In the genomic region with DNA sequence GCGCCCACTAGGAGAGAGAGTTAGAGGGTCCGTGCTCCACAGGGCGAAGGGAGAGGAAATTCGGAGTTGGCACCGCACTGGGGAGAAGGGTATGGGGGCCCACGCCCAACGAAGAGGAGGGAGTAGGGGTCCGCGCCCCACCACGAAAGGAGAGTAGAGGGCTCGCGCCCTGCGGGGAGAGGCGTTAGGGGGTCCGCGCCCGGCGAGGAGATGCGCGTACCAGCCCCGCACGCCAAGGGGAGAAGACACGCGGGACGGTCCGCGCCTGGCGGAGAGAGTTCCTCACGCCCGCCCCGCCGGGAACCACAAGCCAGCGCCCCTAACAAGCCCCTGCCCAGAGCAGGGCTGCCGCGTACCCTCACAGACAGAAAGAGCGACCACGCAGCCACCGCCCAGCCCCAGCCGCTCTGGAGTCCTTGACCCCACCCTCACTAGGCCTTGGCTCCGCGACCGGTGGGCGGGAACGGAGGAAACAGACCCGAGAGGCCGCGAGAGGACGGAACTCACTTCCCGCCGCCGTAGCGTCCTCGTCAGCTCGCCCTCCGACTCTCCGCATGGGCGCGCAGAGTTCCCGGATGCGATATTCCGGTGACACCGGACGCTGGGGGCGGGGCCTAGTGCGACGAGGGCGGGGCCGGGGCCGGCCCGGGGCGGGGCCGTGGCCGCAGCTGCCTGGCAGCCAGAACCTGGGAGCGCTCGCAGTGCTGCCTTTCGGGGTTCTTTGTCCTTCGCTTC, we compare ENCODE assay signal across 3 cellular contexts.
TF ChIP-seq lines count a peak whose summit lies in the region.

No MANE protein-coding gene starts in this region.

TF ChIP-seq in liver, 16 proteins besides CTCF, POLR2A, EP300 and RAD21:
- TF ChIP-seq TAF1 (conservative IDR thresholded peaks at IDR 0.05) (no peak), FOXA2 (IDR thresholded peaks at IDR 0.05) (no peak), EGR1 (IDR thresholded peaks at IDR 0.05; ENCODE audit: low read depth in 2 of 2) (no peak), NR2F2 (IDR thresholded peaks at IDR 0.05) (no peak), YY1 (IDR thresholded peaks at IDR 0.05) (no peak), RXRA (IDR thresholded peaks at IDR 0.05) (no peak)
- TF ChIP-seq, protein P1, sequence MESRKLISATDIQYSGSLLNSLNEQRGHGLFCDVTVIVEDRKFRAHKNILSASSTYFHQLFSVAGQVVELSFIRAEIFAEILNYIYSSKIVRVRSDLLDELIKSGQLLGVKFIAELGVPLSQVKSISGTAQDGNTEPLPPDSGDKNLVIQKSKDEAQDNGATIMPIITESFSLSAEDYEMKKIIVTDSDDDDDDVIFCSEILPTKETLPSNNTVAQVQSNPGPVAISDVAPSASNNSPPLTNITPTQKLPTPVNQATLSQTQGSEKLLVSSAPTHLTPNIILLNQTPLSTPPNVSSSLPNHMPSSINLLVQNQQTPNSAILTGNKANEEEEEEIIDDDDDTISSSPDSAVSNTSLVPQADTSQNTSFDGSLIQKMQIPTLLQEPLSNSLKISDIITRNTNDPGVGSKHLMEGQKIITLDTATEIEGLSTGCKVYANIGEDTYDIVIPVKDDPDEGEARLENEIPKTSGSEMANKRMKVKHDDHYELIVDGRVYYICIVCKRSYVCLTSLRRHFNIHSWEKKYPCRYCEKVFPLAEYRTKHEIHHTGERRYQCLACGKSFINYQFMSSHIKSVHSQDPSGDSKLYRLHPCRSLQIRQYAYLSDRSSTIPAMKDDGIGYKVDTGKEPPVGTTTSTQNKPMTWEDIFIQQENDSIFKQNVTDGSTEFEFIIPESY (IDR thresholded peaks at IDR 0.05), result no peak
- TF ChIP-seq, protein P2, sequence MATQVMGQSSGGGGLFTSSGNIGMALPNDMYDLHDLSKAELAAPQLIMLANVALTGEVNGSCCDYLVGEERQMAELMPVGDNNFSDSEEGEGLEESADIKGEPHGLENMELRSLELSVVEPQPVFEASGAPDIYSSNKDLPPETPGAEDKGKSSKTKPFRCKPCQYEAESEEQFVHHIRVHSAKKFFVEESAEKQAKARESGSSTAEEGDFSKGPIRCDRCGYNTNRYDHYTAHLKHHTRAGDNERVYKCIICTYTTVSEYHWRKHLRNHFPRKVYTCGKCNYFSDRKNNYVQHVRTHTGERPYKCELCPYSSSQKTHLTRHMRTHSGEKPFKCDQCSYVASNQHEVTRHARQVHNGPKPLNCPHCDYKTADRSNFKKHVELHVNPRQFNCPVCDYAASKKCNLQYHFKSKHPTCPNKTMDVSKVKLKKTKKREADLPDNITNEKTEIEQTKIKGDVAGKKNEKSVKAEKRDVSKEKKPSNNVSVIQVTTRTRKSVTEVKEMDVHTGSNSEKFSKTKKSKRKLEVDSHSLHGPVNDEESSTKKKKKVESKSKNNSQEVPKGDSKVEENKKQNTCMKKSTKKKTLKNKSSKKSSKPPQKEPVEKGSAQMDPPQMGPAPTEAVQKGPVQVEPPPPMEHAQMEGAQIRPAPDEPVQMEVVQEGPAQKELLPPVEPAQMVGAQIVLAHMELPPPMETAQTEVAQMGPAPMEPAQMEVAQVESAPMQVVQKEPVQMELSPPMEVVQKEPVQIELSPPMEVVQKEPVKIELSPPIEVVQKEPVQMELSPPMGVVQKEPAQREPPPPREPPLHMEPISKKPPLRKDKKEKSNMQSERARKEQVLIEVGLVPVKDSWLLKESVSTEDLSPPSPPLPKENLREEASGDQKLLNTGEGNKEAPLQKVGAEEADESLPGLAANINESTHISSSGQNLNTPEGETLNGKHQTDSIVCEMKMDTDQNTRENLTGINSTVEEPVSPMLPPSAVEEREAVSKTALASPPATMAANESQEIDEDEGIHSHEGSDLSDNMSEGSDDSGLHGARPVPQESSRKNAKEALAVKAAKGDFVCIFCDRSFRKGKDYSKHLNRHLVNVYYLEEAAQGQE (IDR thresholded peaks at IDR 0.05), result no peak
- TF ChIP-seq, protein P3, sequence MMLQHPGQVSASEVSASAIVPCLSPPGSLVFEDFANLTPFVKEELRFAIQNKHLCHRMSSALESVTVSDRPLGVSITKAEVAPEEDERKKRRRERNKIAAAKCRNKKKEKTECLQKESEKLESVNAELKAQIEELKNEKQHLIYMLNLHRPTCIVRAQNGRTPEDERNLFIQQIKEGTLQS (IDR thresholded peaks at IDR 0.05), result no peak
TF ChIP-seq in liver: peak in this region for 0.

TF ChIP-seq in HepG2, 621 proteins besides CTCF, POLR2A, EP300 and RAD21:
- TF ChIP-seq IKZF1 (IDR thresholded peaks at IDR 0.05), result no peak

TF ChIP-seq in WTC11, 78 proteins besides CTCF, POLR2A, EP300 and RAD21:
- TF ChIP-seq, protein P4, sequence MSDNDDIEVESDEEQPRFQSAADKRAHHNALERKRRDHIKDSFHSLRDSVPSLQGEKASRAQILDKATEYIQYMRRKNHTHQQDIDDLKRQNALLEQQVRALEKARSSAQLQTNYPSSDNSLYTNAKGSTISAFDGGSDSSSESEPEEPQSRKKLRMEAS (CRISPR knock-in tag; IDR thresholded peaks at IDR 0.05), result no peak
- TF ChIP-seq GTF2I (CRISPR knock-in tag; conservative IDR thresholded peaks at IDR 0.05) (no peak), NR1H2 (CRISPR knock-in tag; IDR thresholded peaks at IDR 0.05) (no peak), ZNF138 (CRISPR knock-in tag; conservative IDR thresholded peaks at IDR 0.05) (no peak), ESRRA (CRISPR knock-in tag; IDR thresholded peaks at IDR 0.05; ENCODE audit: borderline replicate concordance) (no peak), SP1 (CRISPR knock-in tag; conservative IDR thresholded peaks at IDR 0.05) (no peak), SMAD3 (CRISPR knock-in tag; IDR thresholded peaks at IDR 0.05; ENCODE audit: borderline replicate concordance) (no peak), CBFB (CRISPR knock-in tag; IDR thresholded peaks at IDR 0.05; ENCODE audit: low read depth) (no peak), MYBL2 (CRISPR knock-in tag; IDR thresholded peaks at IDR 0.05) (no peak), TCF7 (CRISPR knock-in tag; IDR thresholded peaks at IDR 0.05; ENCODE audit: low read depth) (no peak), FOXJ3 (CRISPR knock-in tag; IDR thresholded peaks at IDR 0.05; ENCODE audit: borderline replicate concordance) (no peak)
- TF ChIP-seq, protein P5, sequence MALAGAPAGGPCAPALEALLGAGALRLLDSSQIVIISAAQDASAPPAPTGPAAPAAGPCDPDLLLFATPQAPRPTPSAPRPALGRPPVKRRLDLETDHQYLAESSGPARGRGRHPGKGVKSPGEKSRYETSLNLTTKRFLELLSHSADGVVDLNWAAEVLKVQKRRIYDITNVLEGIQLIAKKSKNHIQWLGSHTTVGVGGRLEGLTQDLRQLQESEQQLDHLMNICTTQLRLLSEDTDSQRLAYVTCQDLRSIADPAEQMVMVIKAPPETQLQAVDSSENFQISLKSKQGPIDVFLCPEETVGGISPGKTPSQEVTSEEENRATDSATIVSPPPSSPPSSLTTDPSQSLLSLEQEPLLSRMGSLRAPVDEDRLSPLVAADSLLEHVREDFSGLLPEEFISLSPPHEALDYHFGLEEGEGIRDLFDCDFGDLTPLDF (CRISPR knock-in tag; IDR thresholded peaks at IDR 0.05), result no peak
- TF ChIP-seq, protein P6, sequence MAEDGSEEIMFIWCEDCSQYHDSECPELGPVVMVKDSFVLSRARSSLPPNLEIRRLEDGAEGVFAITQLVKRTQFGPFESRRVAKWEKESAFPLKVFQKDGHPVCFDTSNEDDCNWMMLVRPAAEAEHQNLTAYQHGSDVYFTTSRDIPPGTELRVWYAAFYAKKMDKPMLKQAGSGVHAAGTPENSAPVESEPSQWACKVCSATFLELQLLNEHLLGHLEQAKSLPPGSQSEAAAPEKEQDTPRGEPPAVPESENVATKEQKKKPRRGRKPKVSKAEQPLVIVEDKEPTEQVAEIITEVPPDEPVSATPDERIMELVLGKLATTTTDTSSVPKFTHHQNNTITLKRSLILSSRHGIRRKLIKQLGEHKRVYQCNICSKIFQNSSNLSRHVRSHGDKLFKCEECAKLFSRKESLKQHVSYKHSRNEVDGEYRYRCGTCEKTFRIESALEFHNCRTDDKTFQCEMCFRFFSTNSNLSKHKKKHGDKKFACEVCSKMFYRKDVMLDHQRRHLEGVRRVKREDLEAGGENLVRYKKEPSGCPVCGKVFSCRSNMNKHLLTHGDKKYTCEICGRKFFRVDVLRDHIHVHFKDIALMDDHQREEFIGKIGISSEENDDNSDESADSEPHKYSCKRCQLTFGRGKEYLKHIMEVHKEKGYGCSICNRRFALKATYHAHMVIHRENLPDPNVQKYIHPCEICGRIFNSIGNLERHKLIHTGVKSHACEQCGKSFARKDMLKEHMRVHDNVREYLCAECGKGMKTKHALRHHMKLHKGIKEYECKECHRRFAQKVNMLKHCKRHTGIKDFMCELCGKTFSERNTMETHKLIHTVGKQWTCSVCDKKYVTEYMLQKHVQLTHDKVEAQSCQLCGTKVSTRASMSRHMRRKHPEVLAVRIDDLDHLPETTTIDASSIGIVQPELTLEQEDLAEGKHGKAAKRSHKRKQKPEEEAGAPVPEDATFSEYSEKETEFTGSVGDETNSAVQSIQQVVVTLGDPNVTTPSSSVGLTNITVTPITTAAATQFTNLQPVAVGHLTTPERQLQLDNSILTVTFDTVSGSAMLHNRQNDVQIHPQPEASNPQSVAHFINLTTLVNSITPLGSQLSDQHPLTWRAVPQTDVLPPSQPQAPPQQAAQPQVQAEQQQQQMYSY (CRISPR knock-in tag; IDR thresholded peaks at IDR 0.05), result no peak
- TF ChIP-seq, protein P7, sequence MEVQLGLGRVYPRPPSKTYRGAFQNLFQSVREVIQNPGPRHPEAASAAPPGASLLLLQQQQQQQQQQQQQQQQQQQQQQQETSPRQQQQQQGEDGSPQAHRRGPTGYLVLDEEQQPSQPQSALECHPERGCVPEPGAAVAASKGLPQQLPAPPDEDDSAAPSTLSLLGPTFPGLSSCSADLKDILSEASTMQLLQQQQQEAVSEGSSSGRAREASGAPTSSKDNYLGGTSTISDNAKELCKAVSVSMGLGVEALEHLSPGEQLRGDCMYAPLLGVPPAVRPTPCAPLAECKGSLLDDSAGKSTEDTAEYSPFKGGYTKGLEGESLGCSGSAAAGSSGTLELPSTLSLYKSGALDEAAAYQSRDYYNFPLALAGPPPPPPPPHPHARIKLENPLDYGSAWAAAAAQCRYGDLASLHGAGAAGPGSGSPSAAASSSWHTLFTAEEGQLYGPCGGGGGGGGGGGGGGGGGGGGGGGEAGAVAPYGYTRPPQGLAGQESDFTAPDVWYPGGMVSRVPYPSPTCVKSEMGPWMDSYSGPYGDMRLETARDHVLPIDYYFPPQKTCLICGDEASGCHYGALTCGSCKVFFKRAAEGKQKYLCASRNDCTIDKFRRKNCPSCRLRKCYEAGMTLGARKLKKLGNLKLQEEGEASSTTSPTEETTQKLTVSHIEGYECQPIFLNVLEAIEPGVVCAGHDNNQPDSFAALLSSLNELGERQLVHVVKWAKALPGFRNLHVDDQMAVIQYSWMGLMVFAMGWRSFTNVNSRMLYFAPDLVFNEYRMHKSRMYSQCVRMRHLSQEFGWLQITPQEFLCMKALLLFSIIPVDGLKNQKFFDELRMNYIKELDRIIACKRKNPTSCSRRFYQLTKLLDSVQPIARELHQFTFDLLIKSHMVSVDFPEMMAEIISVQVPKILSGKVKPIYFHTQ (CRISPR knock-in tag; IDR thresholded peaks at IDR 0.05), result no peak
- TF ChIP-seq, protein P8, sequence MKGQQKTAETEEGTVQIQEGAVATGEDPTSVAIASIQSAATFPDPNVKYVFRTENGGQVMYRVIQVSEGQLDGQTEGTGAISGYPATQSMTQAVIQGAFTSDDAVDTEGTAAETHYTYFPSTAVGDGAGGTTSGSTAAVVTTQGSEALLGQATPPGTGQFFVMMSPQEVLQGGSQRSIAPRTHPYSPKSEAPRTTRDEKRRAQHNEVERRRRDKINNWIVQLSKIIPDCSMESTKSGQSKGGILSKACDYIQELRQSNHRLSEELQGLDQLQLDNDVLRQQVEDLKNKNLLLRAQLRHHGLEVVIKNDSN (CRISPR knock-in tag; IDR thresholded peaks at IDR 0.05), result no peak
